12 cellular contexts compared by ENCODE assay signal in genomic region chr7:44105832-44106231, GRCh38. TPM values are rescaled to one million over a fixed set of nuclear protein-coding genes. Genes with fewer than 3 reads are reported as not detected.
DNase-seq lines count a peak whose midpoint lies in the region; ATAC-seq, FAIRE-seq and TF ChIP-seq lines count a peak whose summit lies in the region.
"Had no signal": no experiment of that assay in that cellular context is flagged by ENCODE, and none has a peak within 500 bp of the region (broad histone marks: within the 10 kb centered on the region; RNA-seq: fewer than 3 reads in every experiment).

No MANE protein-coding gene starts in this region.

- peaks cover 15 to 33% (median 24%) of the 10 kb centered on the region in 4 donors for H3K4me1 Mint-ChIP-seq in naive thymus-derived CD8-positive, alpha-beta T cell

- 0% methylated on average over 2 of the region's 2 CpGs for WGBS in K562 (ENCODE audit: insufficient coverage, low coverage, missing lambda C conversion rate)

- H3K9me1 ChIP-seq in K562 (ENCODE audit: control insufficient read depth, insufficient read depth, low read length), result no peaks in the 10 kb centered on the region

- POLR2A ChIA-PET in K562 (lab: Yijun Ruan, JAX), result interaction anchor here (0.8 to 2.7 kb wide), 2 partner anchors 9 to 18 kb away, joined by 3 to 16 read pairs; no protein-coding TSS in a partner anchor
- POLR2A ChIA-PET in naive thymus-derived CD8-positive, alpha-beta T cell (lab: Charles Lee), result interaction anchor here (1.0 to 1.8 kb wide), 5 partner anchors 10 to 33 kb away, joined by 4 to 9 read pairs (median 6); partner anchors contain the start of gene POLD2

- peak overlapping the region; percentile 64 to 91 (median 84) for H3K4me3 Mint-ChIP-seq in naive thymus-derived CD8-positive, alpha-beta T cell

- peak overlapping the region; percentile 70 for H3K27ac ChIP-seq in left ventricle myocardium inferior (replicated peaks)
- H3K27ac ChIP-seq in K562 (ENCODE audit: extremely low read depth, low read depth, low read length), result no peak overlapping the region
- peak overlapping the region; percentile 98 for H3K27ac ChIP-seq in vagina
- H3K27ac ChIP-seq: neutrophil had no signal

- no peak for FAIRE-seq in K562 (lab: Jason Lieb, UNC)
- FAIRE-seq: D721Med, endometrium had no signal

- TF ChIP-seq CTCF in left ventricle myocardium inferior (IDR thresholded peaks at IDR 0.05; ENCODE audit: borderline replicate concordance), result no peak
- TF ChIP-seq CTCF in K562 (IDR thresholded peaks at IDR 0.05 in 2 of 3, conservative IDR thresholded peaks at IDR 0.05 in 1 of 3; ENCODE audit: insufficient read depth in 2 of 3, low read depth in 1 of 3, low read length in 3 of 3), result no peak
- no peak for TF ChIP-seq CTCF in vagina (IDR thresholded peaks at IDR 0.05)

- H3K36me3 ChIP-seq in left ventricle myocardium inferior (no peaks in the 10 kb centered on the region), K562 (ENCODE audit: control insufficient read depth, insufficient read depth, low read length) (no peaks in the 10 kb centered on the region), vagina (peaks cover 0 to 43% of the 10 kb centered on the region in 2 donors)
- H3K36me3 ChIP-seq: neutrophil had no signal

- no peak overlapping the region for H2AFZ ChIP-seq in K562 (ENCODE audit: low read depth, low read length)

- in situ Hi-C loops in K562 (cut with MboI), result no loop called here

- peak overlapping the region; percentile 63 to 94 (median 88) for H3K27ac Mint-ChIP-seq in naive thymus-derived CD8-positive, alpha-beta T cell

- H3K9me3 ChIP-seq in left ventricle myocardium inferior (replicated peaks), result no peaks in the 10 kb centered on the region
- H3K9me3 ChIP-seq in K562 (replicated peaks; ENCODE audit: control insufficient read depth, insufficient read depth, low read depth, low read length), result no peaks in the 10 kb centered on the region
- H3K9me3 ChIP-seq in vagina, result no peaks in the 10 kb centered on the region
- H3K9me3 ChIP-seq: neutrophil had no signal

- H3K9me3 Mint-ChIP-seq in naive thymus-derived CD8-positive, alpha-beta T cell, result no peaks in the 10 kb centered on the region

- no peaks in the 10 kb centered on the region for H3K79me2 ChIP-seq in K562 (ENCODE audit: control insufficient read depth, insufficient read depth, low read length)

- H3K4me3 ChIP-seq in left ventricle myocardium inferior (peak overlapping the region; percentile 69), K562 (no peak overlapping the region), vagina (peak overlapping the region; percentile 56 to 72)

- peaks cover 7% of the 10 kb centered on the region; the same call in 1 of the 2 replicates for H4K20me1 ChIP-seq in K562 (replicated peaks; ENCODE audit: control insufficient read depth, insufficient read depth, low read length)

- H3K27me3 ChIP-seq in left ventricle myocardium inferior (ENCODE audit: low read depth) (peaks cover 10% of the 10 kb centered on the region), K562 (ENCODE audit: control insufficient read depth in 2 of 2, insufficient read depth in 2 of 2, low read length in 2 of 2) (peaks cover 17 to 49% of the 10 kb centered on the region in 2 experiments; a peak in 4 of 5 replicates), vagina (no peaks in the 10 kb centered on the region)

- no peak for TF ChIP-seq RAD21 in K562 (CRISPR knock-in tag; conservative IDR thresholded peaks at IDR 0.05 in 1 of 2, IDR thresholded peaks at IDR 0.05 in 1 of 2)

- H3K9ac ChIP-seq in K562 (ENCODE audit: insufficient read depth in 1 of 2, low read depth in 2 of 2, low read length in 2 of 2), result no peak overlapping the region

- H3K27me3 Mint-ChIP-seq in naive thymus-derived CD8-positive, alpha-beta T cell, result peaks cover 0 to 1% (median 0%) of the 10 kb centered on the region in 5 donors

- ATAC-seq in K562, result no peak
- ATAC-seq in naive thymus-derived CD8-positive, alpha-beta T cell, result no peak
- no peak for ATAC-seq in HG03457 (IDR thresholded peaks at IDR 0.05; ENCODE audit: unreplicated experiment)
- no peak for ATAC-seq in GM19452 (IDR thresholded peaks at IDR 0.05; ENCODE audit: unreplicated experiment)

- no TSS peak for BruUV-seq in K562 (replicated peaks; lab: Mats Ljungman, UMichigan)

- no peak for TF ChIP-seq EP300 in K562 (IDR thresholded peaks at IDR 0.05; ENCODE audit: low read length)

- H3K4me2 ChIP-seq in K562 (ENCODE audit: insufficient read depth, low read length), result no peak overlapping the region

- H3K4me1 ChIP-seq in left ventricle myocardium inferior (peaks cover 25% of the 10 kb centered on the region), K562 (replicated peaks in 1 of 2; ENCODE audit: control insufficient read depth in 2 of 2, insufficient read depth in 2 of 2, low read length in 2 of 2) (peaks cover 0 to 46% of the 10 kb centered on the region in 2 experiments; a peak in 2 of 5 replicates), vagina (peaks cover 59% of the 10 kb centered on the region)

- intact Hi-C loops in left ventricle myocardium inferior (cut with micrococcal nuclease) (no loop called here), cardiac septum (cut with DNase I) (no loop called here), K562 (cut with micrococcal nuclease) (no loop called here), vagina (cut with DNase I) (loop anchor here (2.0 kb wide), 1 partner anchor 23 kb away; the partner anchor contains the start of gene POLM)

- TF ChIP-seq POLR2A in K562 (conservative IDR thresholded peaks at IDR 0.05) (no peak), vagina (IDR thresholded peaks at IDR 0.05) (no peak)

- H3K36me3 Mint-ChIP-seq in naive thymus-derived CD8-positive, alpha-beta T cell, result peaks cover 0 to 4% (median 0%) of the 10 kb centered on the region in 3 donors

- CTCF ChIA-PET in K562 (lab: Yijun Ruan, JAX; ENCODE audit: low intra/inter-chr PET ratio), result no interaction called here

- DNase-seq in left ventricle myocardium inferior (no peak), cardiac septum (ENCODE audit: low spot score) (no peak), K562 (ENCODE audit: extremely low read depth in 1 of 4, low spot score in 3 of 4) (no peak), vagina (ENCODE audit: extremely low spot score in 2 of 2) (no peak), globus pallidus (ENCODE audit: low spot score) (no peak)
- DNase-seq in naive thymus-derived CD8-positive, alpha-beta T cell, result no peak
- DNase-seq: activated CD4-positive, alpha-beta T cell treated with anti-CD3 and anti-CD28 coated beads for 1 hour had no signal

RNA-seq across cellular contexts. Expression of gene AEBP1, which starts 1.7 kb away (rescaled TPM):
- total RNA-seq in left ventricle myocardium inferior (20.5 TPM), cardiac septum (93.1 TPM), K562 (2014; rRNA removed) (0.53 TPM in 1 of 2 replicates, not detected in the other), K562 (2014; rRNA removed; fragmentation: Illumina TruSeq; extraction: Trizol) (0.15 TPM in 1 of 2 replicates, not detected in the other), K562 (2015; rRNA removed; fragmentation: Illumina TruSeq; extraction: Trizol) (0.36 TPM in 1 of 2 replicates, not detected in the other), K562 (2021) (0.78 and 0.87 TPM in 2 replicates), vagina (321 TPM)
- 1.3 and 8.8 TPM in 2 replicates for total RNA-seq in K562 (2011; cell fraction: chromatin; rRNA removed; ENCODE audit: low replicate concordance)
- total RNA-seq in K562 (2011; cell fraction: nucleolus; rRNA removed), result 4.2 and 6.2 TPM in 2 replicates
- total RNA-seq in K562 (2011; cell fraction: nucleoplasm; rRNA removed), result 3.3 and 4.3 TPM in 2 replicates
- polyA plus RNA-seq in K562 (2011; rRNA removed) (0.43 and 1.1 TPM in 2 replicates), K562 (2014; fragmentation: Illumina TruSeq; extraction: Trizol) (0.30 and 0.69 TPM in 2 replicates), K562 (2014; fragmentation: Nextera tagmentation; extraction: Ambion mirVana) (under 1 TPM in 1 of 2 experiments, not detected in 1; 0.04 TPM), K562 (2014; rRNA removed) (0.03 TPM in 1 of 2 replicates, not detected in the other)
- polyA plus RNA-seq in K562 (2011; cell fraction: cytosol; rRNA removed), result 0.48 and 0.60 TPM in 2 replicates
- 5.3 and 8.2 TPM in 2 replicates for polyA plus RNA-seq in K562 (2011; cell fraction: nucleus; rRNA removed)
- polyA plus RNA-seq in K562 (2012), result 0.57 and 1.3 TPM in 2 replicates
- polyA minus RNA-seq in K562 (2011; rRNA and poly(A)+ RNA removed), result 0.39 and 0.46 TPM in 2 replicates
- 1.0 and 1.8 TPM in 2 replicates for polyA minus RNA-seq in K562 (2011; cell fraction: cytosol; rRNA and poly(A)+ RNA removed)
- 0.67 and 1.1 TPM in 2 replicates for polyA minus RNA-seq in K562 (2011; cell fraction: nucleus; rRNA and poly(A)+ RNA removed)
- total RNA-seq in naive thymus-derived CD8-positive, alpha-beta T cell, result 10 to 100 TPM; 37.1 to 38.5 TPM
- polyA plus RNA-seq in naive thymus-derived CD8-positive, alpha-beta T cell, result 10 to 100 TPM in 1 of 3 donors, 1 to 10 TPM in 2; 2.4 to 10.4 (median 4.2) TPM

RNA-seq across cellular contexts. Expression of gene POLD2, which starts 17.5 kb away (rescaled TPM):
- total RNA-seq in left ventricle myocardium inferior (78.0 TPM), cardiac septum (88.1 TPM), K562 (2014; rRNA removed) (225 and 257 TPM in 2 replicates), K562 (2014; rRNA removed; fragmentation: Illumina TruSeq; extraction: Trizol) (84.6 and 112 TPM in 2 replicates), K562 (2015; rRNA removed; fragmentation: Illumina TruSeq; extraction: Trizol) (148 and 153 TPM in 2 replicates), K562 (2021) (259 and 267 TPM in 2 replicates), vagina (42.0 TPM)
- total RNA-seq in K562 (2011; cell fraction: chromatin; rRNA removed; ENCODE audit: low replicate concordance), result 221 and 485 TPM in 2 replicates
- 288 and 305 TPM in 2 replicates for total RNA-seq in K562 (2011; cell fraction: nucleolus; rRNA removed)
- 283 and 288 TPM in 2 replicates for total RNA-seq in K562 (2011; cell fraction: nucleoplasm; rRNA removed)
- polyA plus RNA-seq in K562 (2011; rRNA removed) (255 and 293 TPM in 2 replicates), K562 (2014; fragmentation: Illumina TruSeq; extraction: Trizol) (230 and 249 TPM in 2 replicates), K562 (2014; fragmentation: Nextera tagmentation; extraction: Ambion mirVana) (10 to 100 TPM; 29.7 to 82.9 TPM), K562 (2014; rRNA removed) (225 and 255 TPM in 2 replicates)
- polyA plus RNA-seq in K562 (2011; cell fraction: cytosol; rRNA removed), result 344 and 561 TPM in 2 replicates
- polyA plus RNA-seq in K562 (2011; cell fraction: nucleus; rRNA removed), result 643 and 644 TPM in 2 replicates
- polyA plus RNA-seq in K562 (2012), result 248 and 301 TPM in 2 replicates
- 64.0 and 99.2 TPM in 2 replicates for polyA minus RNA-seq in K562 (2011; rRNA and poly(A)+ RNA removed)
- 89.3 and 91.7 TPM in 2 replicates for polyA minus RNA-seq in K562 (2011; cell fraction: cytosol; rRNA and poly(A)+ RNA removed)
- 95.6 and 131 TPM in 2 replicates for polyA minus RNA-seq in K562 (2011; cell fraction: nucleus; rRNA and poly(A)+ RNA removed)
- total RNA-seq in naive thymus-derived CD8-positive, alpha-beta T cell, result 10 to 100 TPM; 70.5 to 72.4 TPM
- 100 to 1,000 TPM in 1 of 3 donors, 10 to 100 TPM in 2; 64.3 to 102 (median 89.4) TPM for polyA plus RNA-seq in naive thymus-derived CD8-positive, alpha-beta T cell

RNA-seq across cellular contexts. Expression of gene POLM, which starts 23.5 kb away (rescaled TPM):
- total RNA-seq in left ventricle myocardium inferior (12.4 TPM), cardiac septum (13.9 TPM), K562 (2014; rRNA removed) (4.1 and 6.5 TPM in 2 replicates), K562 (2014; rRNA removed; fragmentation: Illumina TruSeq; extraction: Trizol) (1.3 and 1.9 TPM in 2 replicates), K562 (2015; rRNA removed; fragmentation: Illumina TruSeq; extraction: Trizol) (4.2 and 4.8 TPM in 2 replicates), K562 (2021) (8.6 and 9.9 TPM in 2 replicates), vagina (31.4 TPM)
- total RNA-seq in K562 (2011; cell fraction: chromatin; rRNA removed; ENCODE audit: low replicate concordance), result 15.0 and 46.8 TPM in 2 replicates
- 28.4 and 32.0 TPM in 2 replicates for total RNA-seq in K562 (2011; cell fraction: nucleolus; rRNA removed)
- total RNA-seq in K562 (2011; cell fraction: nucleoplasm; rRNA removed), result 22.1 and 23.5 TPM in 2 replicates
- polyA plus RNA-seq in K562 (2011; rRNA removed) (4.1 and 5.7 TPM in 2 replicates), K562 (2014; fragmentation: Illumina TruSeq; extraction: Trizol) (3.6 and 4.1 TPM in 2 replicates), K562 (2014; fragmentation: Nextera tagmentation; extraction: Ambion mirVana) (under 1 TPM; 0.51 to 0.70 TPM), K562 (2014; rRNA removed) (5.2 and 5.9 TPM in 2 replicates)
- 4.9 and 8.0 TPM in 2 replicates for polyA plus RNA-seq in K562 (2011; cell fraction: cytosol; rRNA removed)
- polyA plus RNA-seq in K562 (2011; cell fraction: nucleus; rRNA removed), result 22.0 and 33.1 TPM in 2 replicates
- polyA plus RNA-seq in K562 (2012), result 4.7 and 10.9 TPM in 2 replicates
- 4.8 and 6.4 TPM in 2 replicates for polyA minus RNA-seq in K562 (2011; rRNA and poly(A)+ RNA removed)
- polyA minus RNA-seq in K562 (2011; cell fraction: cytosol; rRNA and poly(A)+ RNA removed), result 5.9 and 23.5 TPM in 2 replicates
- polyA minus RNA-seq in K562 (2011; cell fraction: nucleus; rRNA and poly(A)+ RNA removed), result 16.4 and 23.2 TPM in 2 replicates
- total RNA-seq in naive thymus-derived CD8-positive, alpha-beta T cell, result 100 to 1,000 TPM in 1 of 2 experiments, 10 to 100 TPM in 1; 96.4 to 106 TPM
- 10 to 100 TPM; 11.1 to 24.8 (median 15.0) TPM for polyA plus RNA-seq in naive thymus-derived CD8-positive, alpha-beta T cell

RNA-seq across cellular contexts. Expression of gene MYL7, which starts 35.3 kb away (rescaled TPM):
- total RNA-seq in left ventricle myocardium inferior (518 TPM), cardiac septum (2,493 TPM), K562 (2014; rRNA removed) (not detected in 2 replicates), K562 (2014; rRNA removed; fragmentation: Illumina TruSeq; extraction: Trizol) (not detected in 2 replicates), K562 (2015; rRNA removed; fragmentation: Illumina TruSeq; extraction: Trizol) (not detected in 2 replicates), K562 (2021) (not detected in 2 replicates), vagina (not detected)
- total RNA-seq in K562 (2011; cell fraction: chromatin; rRNA removed; ENCODE audit: low replicate concordance), result not detected in 2 replicates
- total RNA-seq in K562 (2011; cell fraction: nucleolus; rRNA removed), result not detected in 2 replicates
- not detected in 2 replicates for total RNA-seq in K562 (2011; cell fraction: nucleoplasm; rRNA removed)
- polyA plus RNA-seq in K562 (2011; rRNA removed) (not detected in 2 replicates), K562 (2014; fragmentation: Illumina TruSeq; extraction: Trizol) (not detected in 2 replicates), K562 (2014; fragmentation: Nextera tagmentation; extraction: Ambion mirVana) (not detected), K562 (2014; rRNA removed) (not detected in 2 replicates)
- 0.12 TPM in 1 of 2 replicates, not detected in the other for polyA plus RNA-seq in K562 (2011; cell fraction: cytosol; rRNA removed)
- polyA plus RNA-seq in K562 (2011; cell fraction: nucleus; rRNA removed), result 0.27 TPM in 1 of 2 replicates, not detected in the other
- polyA plus RNA-seq in K562 (2012), result not detected in 2 replicates
- not detected in 2 replicates for polyA minus RNA-seq in K562 (2011; rRNA and poly(A)+ RNA removed)
- not detected in 2 replicates for polyA minus RNA-seq in K562 (2011; cell fraction: cytosol; rRNA and poly(A)+ RNA removed)
- not detected in 2 replicates for polyA minus RNA-seq in K562 (2011; cell fraction: nucleus; rRNA and poly(A)+ RNA removed)
- total RNA-seq in naive thymus-derived CD8-positive, alpha-beta T cell, result not detected
- not detected for polyA plus RNA-seq in naive thymus-derived CD8-positive, alpha-beta T cell

RNA-seq across cellular contexts. Expression of gene PGAM2, which starts 40.5 kb away (rescaled TPM):
- total RNA-seq in left ventricle myocardium inferior (671 TPM), cardiac septum (322 TPM), K562 (2014; rRNA removed) (not detected in 2 replicates), K562 (2014; rRNA removed; fragmentation: Illumina TruSeq; extraction: Trizol) (not detected in 2 replicates), K562 (2015; rRNA removed; fragmentation: Illumina TruSeq; extraction: Trizol) (not detected in 2 replicates), K562 (2021) (not detected in 2 replicates), vagina (not detected)
- not detected in 2 replicates for total RNA-seq in K562 (2011; cell fraction: chromatin; rRNA removed; ENCODE audit: low replicate concordance)
- 0.50 and 0.53 TPM in 2 replicates for total RNA-seq in K562 (2011; cell fraction: nucleolus; rRNA removed)
- not detected in 2 replicates for total RNA-seq in K562 (2011; cell fraction: nucleoplasm; rRNA removed)
- polyA plus RNA-seq in K562 (2011; rRNA removed) (not detected in 2 replicates), K562 (2014; fragmentation: Illumina TruSeq; extraction: Trizol) (not detected in 2 replicates), K562 (2014; fragmentation: Nextera tagmentation; extraction: Ambion mirVana) (not detected), K562 (2014; rRNA removed) (not detected in 2 replicates)
- 0.12 TPM in 1 of 2 replicates, not detected in the other for polyA plus RNA-seq in K562 (2011; cell fraction: cytosol; rRNA removed)
- polyA plus RNA-seq in K562 (2011; cell fraction: nucleus; rRNA removed), result 0.14 TPM in 1 of 2 replicates, not detected in the other
- polyA plus RNA-seq in K562 (2012), result not detected in 2 replicates
- not detected in 2 replicates for polyA minus RNA-seq in K562 (2011; rRNA and poly(A)+ RNA removed)
- not detected in 2 replicates for polyA minus RNA-seq in K562 (2011; cell fraction: cytosol; rRNA and poly(A)+ RNA removed)
- polyA minus RNA-seq in K562 (2011; cell fraction: nucleus; rRNA and poly(A)+ RNA removed), result not detected in 2 replicates
- 1 to 10 TPM; 3.3 to 3.9 TPM for total RNA-seq in naive thymus-derived CD8-positive, alpha-beta T cell
- not detected for polyA plus RNA-seq in naive thymus-derived CD8-positive, alpha-beta T cell
